Comparison of ENCODE assay signal across 1 cellular context in genomic region chr17:49575524-49576120, GRCh38.
A peak's percentile ranks its signal among the peaks of the same experiment; 100 is the strongest.
TF ChIP-seq lines count a peak whose summit lies in the region.

NXPH3 (plus strand) TSS chr17:49575871; CDS start chr17:49576220, 349 bp downstream.

TF ChIP-seq in HepG2, 621 proteins besides CTCF, POLR2A, EP300 and RAD21 (continued from another document and continues in another):
- TF ChIP-seq TIGD3 (CRISPR knock-in tag; IDR thresholded peaks at IDR 0.05; ENCODE audit: borderline replicate concordance) (no peak), NCOA1 (CRISPR knock-in tag; IDR thresholded peaks at IDR 0.05) (no peak), SMAD1 (CRISPR knock-in tag; IDR thresholded peaks at IDR 0.05; ENCODE audit: borderline replicate concordance, low read depth) (0 out of 2 replicates have a peak, but pooled peaks have one; percentile 45), NBN (conservative IDR thresholded peaks at IDR 0.05) (no peak), ZFX (CRISPR knock-in tag; IDR thresholded peaks at IDR 0.05; ENCODE audit: low read depth) (peak; percentile 17; the same call in 1 of the 2 replicates), ZNF770 (CRISPR knock-in tag; IDR thresholded peaks at IDR 0.05) (no peak), KDM4B (CRISPR knock-in tag; IDR thresholded peaks at IDR 0.05) (no peak), ZSCAN21 (CRISPR knock-in tag; IDR thresholded peaks at IDR 0.05; ENCODE audit: borderline replicate concordance) (peak; percentile 31; the same call in 1 of the 2 replicates), YY1 (IDR thresholded peaks at IDR 0.05; ENCODE audit: insufficient read depth, insufficient replicate concordance, low read depth, low read length) (peak; percentile 64), ZNF747 (CRISPR knock-in tag; IDR thresholded peaks at IDR 0.05; ENCODE audit: borderline replicate concordance) (no peak), THYN1 (CRISPR knock-in tag; IDR thresholded peaks at IDR 0.05; ENCODE audit: borderline replicate concordance, low read depth) (no peak), ARHGAP35 (CRISPR knock-in tag; IDR thresholded peaks at IDR 0.05; ENCODE audit: borderline replicate concordance) (0 out of 2 replicates have a peak, but pooled peaks have one; percentile 43), ZNF761 (CRISPR knock-in tag; conservative IDR thresholded peaks at IDR 0.05) (no peak), ZKSCAN5 (CRISPR knock-in tag; IDR thresholded peaks at IDR 0.05) (no peak), MIER2 (CRISPR knock-in tag; IDR thresholded peaks at IDR 0.05) (no peak), ZNF101 (CRISPR knock-in tag; IDR thresholded peaks at IDR 0.05; ENCODE audit: borderline replicate concordance, low read depth) (no peak), E2F5 (CRISPR knock-in tag; conservative IDR thresholded peaks at IDR 0.05) (no peak), ZNF652 (CRISPR knock-in tag; IDR thresholded peaks at IDR 0.05; ENCODE audit: borderline replicate concordance, low read depth) (peak; percentile 95), ZNF646 (CRISPR knock-in tag; IDR thresholded peaks at IDR 0.05) (no peak), ZNF777 (CRISPR knock-in tag; IDR thresholded peaks at IDR 0.05) (peak; percentile 81), THAP11 (CRISPR knock-in tag; IDR thresholded peaks at IDR 0.05) (peak; percentile 32; the same call in 1 of the 2 replicates), ZNF713 (CRISPR knock-in tag; IDR thresholded peaks at IDR 0.05) (no peak), ZNF674 (CRISPR knock-in tag; IDR thresholded peaks at IDR 0.05; ENCODE audit: low read depth) (no peak; the same call in 1 of the 2 replicates), FOXO4 (CRISPR knock-in tag; conservative IDR thresholded peaks at IDR 0.05) (no peak), ZNF451 (CRISPR knock-in tag; IDR thresholded peaks at IDR 0.05) (no peak), TEAD2 (CRISPR knock-in tag; IDR thresholded peaks at IDR 0.05) (no peak), ZNF550 (CRISPR knock-in tag; IDR thresholded peaks at IDR 0.05; ENCODE audit: borderline replicate concordance) (no peak), ZNF720 (CRISPR knock-in tag; IDR thresholded peaks at IDR 0.05) (no peak), ZNF138 (CRISPR knock-in tag; IDR thresholded peaks at IDR 0.05; ENCODE audit: low read depth) (no peak), SNAI1 (CRISPR knock-in tag; IDR thresholded peaks at IDR 0.05; ENCODE audit: borderline replicate concordance) (no peak), ZNF543 (CRISPR knock-in tag; IDR thresholded peaks at IDR 0.05) (no peak)
- TF ChIP-seq, protein P1, sequence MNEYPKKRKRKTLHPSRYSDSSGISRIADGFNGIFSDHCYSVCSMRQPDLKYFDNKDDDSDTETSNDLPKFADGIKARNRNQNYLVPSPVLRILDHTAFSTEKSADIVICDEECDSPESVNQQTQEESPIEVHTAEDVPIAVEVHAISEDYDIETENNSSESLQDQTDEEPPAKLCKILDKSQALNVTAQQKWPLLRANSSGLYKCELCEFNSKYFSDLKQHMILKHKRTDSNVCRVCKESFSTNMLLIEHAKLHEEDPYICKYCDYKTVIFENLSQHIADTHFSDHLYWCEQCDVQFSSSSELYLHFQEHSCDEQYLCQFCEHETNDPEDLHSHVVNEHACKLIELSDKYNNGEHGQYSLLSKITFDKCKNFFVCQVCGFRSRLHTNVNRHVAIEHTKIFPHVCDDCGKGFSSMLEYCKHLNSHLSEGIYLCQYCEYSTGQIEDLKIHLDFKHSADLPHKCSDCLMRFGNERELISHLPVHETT (CRISPR knock-in tag; conservative IDR thresholded peaks at IDR 0.05): no peak
- TF ChIP-seq, protein P2, sequence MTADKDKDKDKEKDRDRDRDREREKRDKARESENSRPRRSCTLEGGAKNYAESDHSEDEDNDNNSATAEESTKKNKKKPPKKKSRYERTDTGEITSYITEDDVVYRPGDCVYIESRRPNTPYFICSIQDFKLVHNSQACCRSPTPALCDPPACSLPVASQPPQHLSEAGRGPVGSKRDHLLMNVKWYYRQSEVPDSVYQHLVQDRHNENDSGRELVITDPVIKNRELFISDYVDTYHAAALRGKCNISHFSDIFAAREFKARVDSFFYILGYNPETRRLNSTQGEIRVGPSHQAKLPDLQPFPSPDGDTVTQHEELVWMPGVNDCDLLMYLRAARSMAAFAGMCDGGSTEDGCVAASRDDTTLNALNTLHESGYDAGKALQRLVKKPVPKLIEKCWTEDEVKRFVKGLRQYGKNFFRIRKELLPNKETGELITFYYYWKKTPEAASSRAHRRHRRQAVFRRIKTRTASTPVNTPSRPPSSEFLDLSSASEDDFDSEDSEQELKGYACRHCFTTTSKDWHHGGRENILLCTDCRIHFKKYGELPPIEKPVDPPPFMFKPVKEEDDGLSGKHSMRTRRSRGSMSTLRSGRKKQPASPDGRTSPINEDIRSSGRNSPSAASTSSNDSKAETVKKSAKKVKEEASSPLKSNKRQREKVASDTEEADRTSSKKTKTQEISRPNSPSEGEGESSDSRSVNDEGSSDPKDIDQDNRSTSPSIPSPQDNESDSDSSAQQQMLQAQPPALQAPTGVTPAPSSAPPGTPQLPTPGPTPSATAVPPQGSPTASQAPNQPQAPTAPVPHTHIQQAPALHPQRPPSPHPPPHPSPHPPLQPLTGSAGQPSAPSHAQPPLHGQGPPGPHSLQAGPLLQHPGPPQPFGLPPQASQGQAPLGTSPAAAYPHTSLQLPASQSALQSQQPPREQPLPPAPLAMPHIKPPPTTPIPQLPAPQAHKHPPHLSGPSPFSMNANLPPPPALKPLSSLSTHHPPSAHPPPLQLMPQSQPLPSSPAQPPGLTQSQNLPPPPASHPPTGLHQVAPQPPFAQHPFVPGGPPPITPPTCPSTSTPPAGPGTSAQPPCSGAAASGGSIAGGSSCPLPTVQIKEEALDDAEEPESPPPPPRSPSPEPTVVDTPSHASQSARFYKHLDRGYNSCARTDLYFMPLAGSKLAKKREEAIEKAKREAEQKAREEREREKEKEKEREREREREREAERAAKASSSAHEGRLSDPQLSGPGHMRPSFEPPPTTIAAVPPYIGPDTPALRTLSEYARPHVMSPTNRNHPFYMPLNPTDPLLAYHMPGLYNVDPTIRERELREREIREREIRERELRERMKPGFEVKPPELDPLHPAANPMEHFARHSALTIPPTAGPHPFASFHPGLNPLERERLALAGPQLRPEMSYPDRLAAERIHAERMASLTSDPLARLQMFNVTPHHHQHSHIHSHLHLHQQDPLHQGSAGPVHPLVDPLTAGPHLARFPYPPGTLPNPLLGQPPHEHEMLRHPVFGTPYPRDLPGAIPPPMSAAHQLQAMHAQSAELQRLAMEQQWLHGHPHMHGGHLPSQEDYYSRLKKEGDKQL (CRISPR knock-in tag; IDR thresholded peaks at IDR 0.05; ENCODE audit: low read depth): no peak
- TF ChIP-seq, protein P3, sequence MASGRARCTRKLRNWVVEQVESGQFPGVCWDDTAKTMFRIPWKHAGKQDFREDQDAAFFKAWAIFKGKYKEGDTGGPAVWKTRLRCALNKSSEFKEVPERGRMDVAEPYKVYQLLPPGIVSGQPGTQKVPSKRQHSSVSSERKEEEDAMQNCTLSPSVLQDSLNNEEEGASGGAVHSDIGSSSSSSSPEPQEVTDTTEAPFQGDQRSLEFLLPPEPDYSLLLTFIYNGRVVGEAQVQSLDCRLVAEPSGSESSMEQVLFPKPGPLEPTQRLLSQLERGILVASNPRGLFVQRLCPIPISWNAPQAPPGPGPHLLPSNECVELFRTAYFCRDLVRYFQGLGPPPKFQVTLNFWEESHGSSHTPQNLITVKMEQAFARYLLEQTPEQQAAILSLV (CRISPR knock-in tag; IDR thresholded peaks at IDR 0.05; ENCODE audit: borderline replicate concordance): no peak
- TF ChIP-seq, protein P4, sequence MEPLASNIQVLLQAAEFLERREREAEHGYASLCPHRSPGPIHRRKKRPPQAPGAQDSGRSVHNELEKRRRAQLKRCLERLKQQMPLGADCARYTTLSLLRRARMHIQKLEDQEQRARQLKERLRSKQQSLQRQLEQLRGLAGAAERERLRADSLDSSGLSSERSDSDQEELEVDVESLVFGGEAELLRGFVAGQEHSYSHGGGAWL (CRISPR knock-in tag; IDR thresholded peaks at IDR 0.05): no peak
- TF ChIP-seq, protein P5, sequence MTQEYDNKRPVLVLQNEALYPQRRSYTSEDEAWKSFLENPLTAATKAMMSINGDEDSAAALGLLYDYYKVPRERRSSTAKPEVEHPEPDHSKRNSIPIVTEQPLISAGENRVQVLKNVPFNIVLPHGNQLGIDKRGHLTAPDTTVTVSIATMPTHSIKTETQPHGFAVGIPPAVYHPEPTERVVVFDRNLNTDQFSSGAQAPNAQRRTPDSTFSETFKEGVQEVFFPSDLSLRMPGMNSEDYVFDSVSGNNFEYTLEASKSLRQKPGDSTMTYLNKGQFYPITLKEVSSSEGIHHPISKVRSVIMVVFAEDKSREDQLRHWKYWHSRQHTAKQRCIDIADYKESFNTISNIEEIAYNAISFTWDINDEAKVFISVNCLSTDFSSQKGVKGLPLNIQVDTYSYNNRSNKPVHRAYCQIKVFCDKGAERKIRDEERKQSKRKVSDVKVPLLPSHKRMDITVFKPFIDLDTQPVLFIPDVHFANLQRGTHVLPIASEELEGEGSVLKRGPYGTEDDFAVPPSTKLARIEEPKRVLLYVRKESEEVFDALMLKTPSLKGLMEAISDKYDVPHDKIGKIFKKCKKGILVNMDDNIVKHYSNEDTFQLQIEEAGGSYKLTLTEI (CRISPR knock-in tag; conservative IDR thresholded peaks at IDR 0.05): no peak
